ENCODE assay signal across 20 cellular contexts in genomic region chr12:89832336-89832735, GRCh38.
DNase-seq lines count a peak whose midpoint lies in the region; ATAC-seq, FAIRE-seq and TF ChIP-seq lines count a peak whose summit lies in the region.
"Had no signal": no experiment of that assay in that cellular context is flagged by ENCODE, and none has a peak within 500 bp of the region (broad histone marks: within the 10 kb centered on the region; RNA-seq: fewer than 3 reads in every experiment).

No MANE protein-coding gene starts in this region.

- no peaks in the 10 kb centered on the region for H3K79me2 ChIP-seq in trophoblast cell (ENCODE audit: control insufficient read depth, insufficient read depth, low read length, poor library complexity)

- no peaks in the 10 kb centered on the region for H3K27me3 Mint-ChIP-seq in T-helper 17 cell
- H3K27me3 Mint-ChIP-seq: CD4-positive, alpha-beta memory T cell had no signal

- H3K23ac ChIP-seq in trophoblast cell (ENCODE audit: low read length), result no peak overlapping the region

- H4K8ac ChIP-seq in trophoblast cell (ENCODE audit: low read depth, low read length), result no peak overlapping the region

- H4K91ac ChIP-seq in trophoblast cell (ENCODE audit: low read depth, low read length), result no peak overlapping the region

- H2BK12ac ChIP-seq in trophoblast cell (ENCODE audit: low read length), result no peak overlapping the region

- no peak overlapping the region for H2AK5ac ChIP-seq in trophoblast cell (ENCODE audit: low read length)

- peaks cover 13% of the 10 kb centered on the region for H3K79me1 ChIP-seq in trophoblast cell (ENCODE audit: low read length)

- no peak overlapping the region for H3K4ac ChIP-seq in trophoblast cell (ENCODE audit: low read depth, low read length)

- peaks cover 3% of the 10 kb centered on the region for H3K4me1 Mint-ChIP-seq in T-helper 17 cell

- no peak overlapping the region for H2BK5ac ChIP-seq in trophoblast cell (ENCODE audit: low read depth, low read length, poor library complexity)

- TF ChIP-seq POLR2A in H54 (IDR thresholded peaks at IDR 0.05; ENCODE audit: low read depth, low read length), result no peak

- peak overlapping the region; percentile 16 for H3K27ac Mint-ChIP-seq in T-helper 17 cell
- H3K27ac Mint-ChIP-seq: CD4-positive, alpha-beta memory T cell; HFFc6 had no signal

- ATAC-seq in T-helper 17 cell, result no peak
- ATAC-seq: HCT116 had no signal

- H3K9ac ChIP-seq in trophoblast cell (ENCODE audit: low read length), result no peak overlapping the region

- peak; percentile 6 for FAIRE-seq in H54 (lab: Jason Lieb, UNC)
- FAIRE-seq: G401.6, GM12892 had no signal

- H3K36me3 ChIP-seq in trophoblast cell (ENCODE audit: control insufficient read depth in 1 of 2, insufficient read depth in 2 of 2, low read length in 2 of 2) (no peaks in the 10 kb centered on the region), left ventricle myocardium inferior (no peaks in the 10 kb centered on the region)

- H3K14ac ChIP-seq in trophoblast cell (ENCODE audit: low read length), result peak overlapping the region; percentile 63

- no peak overlapping the region for H2AFZ ChIP-seq in trophoblast cell (ENCODE audit: insufficient read depth, low read length, poor library complexity)

- H3K27me3 ChIP-seq in trophoblast cell (ENCODE audit: insufficient read depth, low read length) (no peaks in the 10 kb centered on the region), left ventricle myocardium inferior (ENCODE audit: low read depth) (peaks cover 74% of the 10 kb centered on the region)

- peak overlapping the region; percentile 77 for H2BK120ac ChIP-seq in trophoblast cell (ENCODE audit: insufficient read depth, low read length, poor library complexity)

- H3K27ac ChIP-seq in trophoblast cell (ENCODE audit: low read depth, low read length) (no peak overlapping the region), left ventricle myocardium inferior (replicated peaks) (no peak overlapping the region)

- TF ChIP-seq CTCF in left ventricle myocardium inferior (IDR thresholded peaks at IDR 0.05; ENCODE audit: borderline replicate concordance), result no peak

- H3K4me1 ChIP-seq in trophoblast cell (ENCODE audit: control insufficient read depth in 1 of 2, insufficient read depth in 2 of 2, low read length in 2 of 2) (peaks cover 0 to 11% of the 10 kb centered on the region in 2 experiments), left ventricle myocardium inferior (no peaks in the 10 kb centered on the region)

- DNase-seq in H54 (ENCODE audit: insufficient read length, low spot score) (no peak), T-helper 17 cell (no peak), myocyte (ENCODE audit: low read depth) (peak; percentile 89), trophoblast cell (no peak), H4 (ENCODE audit: low spot score) (no peak), activated T-cell treated with anti-CD3 and anti-CD28 coated beads for 4 hours (no peak), left ventricle myocardium inferior (no peak)
- DNase-seq in stimulated activated naive CD4-positive, alpha-beta T cell treated with Interleukin-2 at 50 U/mL for 16 hours (lab: John Stamatoyannopoulos, UW), result no peak
- DNase-seq: C1 segment of cervical spinal cord; Calu3; CD4-positive, alpha-beta memory T cell; COR-L47; DMS153; DND-41; GOT3; H9; HFFc6 had no signal

- peaks cover 4% of the 10 kb centered on the region for H3K36me3 Mint-ChIP-seq in T-helper 17 cell (ENCODE audit: low read depth)
- H3K36me3 Mint-ChIP-seq: CD4-positive, alpha-beta memory T cell had no signal

- no peak overlapping the region for H3K4me3 ChIP-seq in trophoblast cell (ENCODE audit: low read depth, low read length)
- no peak overlapping the region for H3K4me3 ChIP-seq in left ventricle myocardium inferior

- WGBS in trophoblast cell (ENCODE audit: extremely low coverage, insufficient coverage, insufficient read length), result no CpG with 5 or more reads among the region's 2 CpGs

- intact Hi-C loops in left ventricle myocardium inferior (cut with micrococcal nuclease), result no loop called here

- no peak overlapping the region for H3K4me2 ChIP-seq in trophoblast cell (ENCODE audit: low read length)

- no peaks in the 10 kb centered on the region for H3K9me3 ChIP-seq in T-helper 17 cell (ENCODE audit: control insufficient read depth, low read length, poor library complexity, severe bottlenecking)
- no peaks in the 10 kb centered on the region for H3K9me3 ChIP-seq in trophoblast cell (ENCODE audit: insufficient read depth, low read depth, low read length)
- no peaks in the 10 kb centered on the region for H3K9me3 ChIP-seq in left ventricle myocardium inferior (replicated peaks)

- no peak overlapping the region for H3K4me3 Mint-ChIP-seq in T-helper 17 cell
- H3K4me3 Mint-ChIP-seq: CD4-positive, alpha-beta memory T cell; H9; HFFc6 had no signal

- no peak overlapping the region for H4K12ac ChIP-seq in trophoblast cell (ENCODE audit: low read depth, low read length)

- H3K18ac ChIP-seq in trophoblast cell (ENCODE audit: low read length), result no peak overlapping the region
